Comparison of ENCODE assay signal across 9 cellular contexts in the genomic region with DNA sequence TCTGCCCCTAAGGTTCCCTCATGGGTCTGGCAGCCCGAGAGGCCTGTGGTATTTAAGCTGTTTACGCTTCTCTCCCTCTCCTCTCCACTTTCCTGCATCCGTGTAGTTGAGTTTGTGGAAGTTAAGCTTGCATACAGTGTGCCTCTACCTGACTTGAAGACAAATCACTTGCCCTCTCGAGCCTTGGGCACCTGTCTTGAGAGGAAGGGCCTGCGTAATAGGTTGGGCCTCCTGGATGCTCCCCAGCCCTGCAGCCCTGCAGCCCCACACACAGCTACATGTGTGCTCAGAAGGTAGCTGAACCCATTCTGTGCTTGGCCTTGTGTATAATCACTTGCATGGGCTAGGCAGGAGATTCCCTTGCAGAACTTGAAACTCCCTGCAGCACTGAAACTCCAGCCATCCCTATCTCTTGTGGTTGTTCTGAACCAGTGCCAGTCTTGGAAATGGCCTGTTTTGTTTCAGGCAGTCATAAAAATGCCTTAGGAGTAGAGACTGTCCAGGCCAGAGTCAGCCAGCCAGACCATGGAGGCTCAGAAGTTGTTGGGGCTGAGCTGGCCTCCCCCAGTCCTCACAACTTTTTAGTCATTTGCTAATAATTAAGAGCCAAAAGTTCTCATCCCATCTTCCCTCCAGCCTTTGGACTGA.
DNase-seq lines count a peak whose midpoint lies in the region; ATAC-seq and TF ChIP-seq lines count a peak whose summit lies in the region.
"Had no signal": no experiment of that assay in that cellular context is flagged by ENCODE, and none has a peak within 500 bp of the region (broad histone marks: within the 10 kb centered on the region; RNA-seq: fewer than 3 reads in every experiment).

No MANE protein-coding gene starts in this region.

- POLR2A ChIA-PET in activated CD8-positive, alpha-beta T cell treated with anti-CD3 and anti-CD28 coated beads for 36 hours (lab: Charles Lee), result interaction anchor here (1.6 to 4.8 kb wide), 5 partner anchors 10 to 175 kb away, joined by 5 to 30 read pairs (median 10); partner anchors contain the start of gene SOCS1

- peak overlapping the region; percentile 91 for H3K27ac Mint-ChIP-seq in activated CD8-positive, alpha-beta T cell treated with anti-CD3 and anti-CD28 coated beads for 36 hours

- H3K36me3 Mint-ChIP-seq in activated CD8-positive, alpha-beta T cell treated with anti-CD3 and anti-CD28 coated beads for 36 hours (ENCODE audit: low read depth), result peaks cover 21% of the 10 kb centered on the region

- 94% methylated on average over 5 of the region's 5 CpGs for WGBS in heart right ventricle, 2 donors

- H3K27me3 Mint-ChIP-seq in activated CD8-positive, alpha-beta T cell treated with anti-CD3 and anti-CD28 coated beads for 36 hours, result no peaks in the 10 kb centered on the region

- peaks cover 0 to 18% (median 0%) of the 10 kb centered on the region in 9 donors for H3K36me3 ChIP-seq in heart right ventricle

- no peak overlapping the region for H3K4me3 ChIP-seq in heart right ventricle
- H3K4me3 ChIP-seq in skin epidermis, result no peak overlapping the region

- intact Hi-C loops in activated CD8-positive, alpha-beta T cell treated with anti-CD3 and anti-CD28 coated beads for 36 hours (cut with micrococcal nuclease), result no loop called here
- intact Hi-C loops in heart right ventricle (cut with DNase I), result no loop called here

- H3K4me3 Mint-ChIP-seq in activated CD8-positive, alpha-beta T cell treated with anti-CD3 and anti-CD28 coated beads for 36 hours, result peak overlapping the region; percentile 30

- TF ChIP-seq CTCF in activated CD8-positive, alpha-beta T cell treated with anti-CD3 and anti-CD28 coated beads for 36 hours (IDR thresholded peaks at IDR 0.05), result no peak
- TF ChIP-seq CTCF in heart right ventricle (IDR thresholded peaks at IDR 0.05) (no peak), GM10266 (IDR thresholded peaks at IDR 0.05; ENCODE audit: control insufficient read depth, insufficient read depth, low read depth, missing control alignments) (no peak)

- H3K27me3 ChIP-seq in heart right ventricle, result no peaks in the 10 kb centered on the region

- DNase-seq in GM04504 (ENCODE audit: low read depth) (peak; percentile 91), heart right ventricle (peak in 1 of 2 donors; percentile 33), GM10266 (ENCODE audit: extremely low spot score) (no peak)
- DNase-seq in activated CD8-positive, alpha-beta T cell treated with anti-CD3 and anti-CD28 coated beads for 36 hours, result no peak
- no peak for DNase-seq in stimulated activated CD4-positive, alpha-beta T cell treated with anti-CD3 and anti-CD28 coated beads, Interleukin-2, amount 100 ng/mL, for 48 hours
- no peak for DNase-seq in activated CD4-positive, CD25-positive, alpha-beta regulatory T cell (lab: John Stamatoyannopoulos, UW)
- DNase-seq: NCI-H1436 treated with DMSO at 0.1 percent for 48 hours had no signal

- no peaks in the 10 kb centered on the region for H3K9me3 ChIP-seq in heart right ventricle

- peaks cover 79% of the 10 kb centered on the region for H3K4me1 Mint-ChIP-seq in activated CD8-positive, alpha-beta T cell treated with anti-CD3 and anti-CD28 coated beads for 36 hours (ENCODE audit: low read depth)

- CTCF ChIA-PET in activated CD8-positive, alpha-beta T cell treated with anti-CD3 and anti-CD28 coated beads for 36 hours (lab: Charles Lee), result interaction anchor here (0.6 to 1.4 kb wide), 10 partner anchors 9 to 177 kb away, joined by 3 to 5 read pairs (median 3); partner anchors contain the start of gene SOCS1

- H3K9me3 Mint-ChIP-seq in activated CD8-positive, alpha-beta T cell treated with anti-CD3 and anti-CD28 coated beads for 36 hours, result no peaks in the 10 kb centered on the region

- H3K4me1 ChIP-seq in heart right ventricle, result peaks cover 0 to 27% (median 13%) of the 10 kb centered on the region in 9 donors

- H3K27ac ChIP-seq in heart right ventricle (no peak overlapping the region), skin epidermis (peak overlapping the region in 12 of 21 experiments; percentile 2 to 73 (median 26))

- no peak for ATAC-seq in activated CD8-positive, alpha-beta T cell treated with anti-CD3 and anti-CD28 coated beads for 36 hours
- ATAC-seq in heart right ventricle (peak in 5 of 8 donors; percentile 30 to 59 (median 46)), HG02970 (IDR thresholded peaks at IDR 0.05; ENCODE audit: low FRiP score, unreplicated experiment) (no peak)

Comparison
In these comparisons a context has a peak if more than half of its experiments do, and no peak if none do; other contexts are left out.
1. ATAC-seq: peak in heart right ventricle (5 of 8); none in activated CD8-positive, alpha-beta T cell treated with anti-CD3 and anti-CD28 coated beads for 36 hours (single experiment) and HG02970 (single experiment).
2. H3K27ac ChIP-seq: peak in skin epidermis (12 of 21); none in heart right ventricle (0 of 10).